Comparison of ENCODE assay signal across 2 cellular contexts in genomic region chr10:132510174-132510611, GRCh38.
TF ChIP-seq lines count a peak whose summit lies in the region.

No MANE protein-coding gene starts in this region.

TF ChIP-seq in SK-N-SH, 30 proteins besides CTCF, POLR2A, EP300 and RAD21:
- TF ChIP-seq MEF2A (IDR thresholded peaks at IDR 0.05; ENCODE audit: borderline replicate concordance, low read depth): no peak
- no peak for TF ChIP-seq MXI1 (IDR thresholded peaks at IDR 0.05; ENCODE audit: low read depth, low read length)
- no peak for TF ChIP-seq USF2 (IDR thresholded peaks at IDR 0.05; ENCODE audit: borderline replicate concordance, low read depth, low read length)
- no peak for TF ChIP-seq POLR2AphosphoS5 (IDR thresholded peaks at IDR 0.05; ENCODE audit: low read depth, low read length)

TF ChIP-seq in SK-N-SH treated with all-trans-retinoic acid at 6 μM for 48 hours, 23 proteins besides CTCF, POLR2A, EP300 and RAD21:
- TF ChIP-seq TSHZ2 (CRISPR knock-in tag; IDR thresholded peaks at IDR 0.05) (no peak), CSRNP3 (CRISPR knock-in tag; IDR thresholded peaks at IDR 0.05) (no peak), POU6F1 (CRISPR knock-in tag; IDR thresholded peaks at IDR 0.05; ENCODE audit: borderline replicate concordance, low read depth) (no peak), PATZ1 (CRISPR knock-in tag; IDR thresholded peaks at IDR 0.05; ENCODE audit: borderline replicate concordance) (no peak), ESRRG (CRISPR knock-in tag; IDR thresholded peaks at IDR 0.05) (no peak), ARNTL (CRISPR knock-in tag; IDR thresholded peaks at IDR 0.05; ENCODE audit: borderline replicate concordance, low read depth) (no peak), CSDC2 (CRISPR knock-in tag; IDR thresholded peaks at IDR 0.05) (no peak), CREB5 (CRISPR knock-in tag; IDR thresholded peaks at IDR 0.05; ENCODE audit: low read depth) (no peak), RARB (CRISPR knock-in tag; IDR thresholded peaks at IDR 0.05) (no peak), GLIS3 (CRISPR knock-in tag; IDR thresholded peaks at IDR 0.05) (no peak), ZNF70 (CRISPR knock-in tag; IDR thresholded peaks at IDR 0.05) (no peak), OSR1 (CRISPR knock-in tag; IDR thresholded peaks at IDR 0.05) (no peak), TOX (CRISPR knock-in tag; IDR thresholded peaks at IDR 0.05; ENCODE audit: borderline replicate concordance) (no peak), BACH2 (CRISPR knock-in tag; IDR thresholded peaks at IDR 0.05; ENCODE audit: borderline replicate concordance) (no peak), ZFP30 (CRISPR knock-in tag; IDR thresholded peaks at IDR 0.05) (no peak), SNAI2 (CRISPR knock-in tag; IDR thresholded peaks at IDR 0.05) (no peak), ZNF565 (CRISPR knock-in tag; conservative IDR thresholded peaks at IDR 0.05; ENCODE audit: low read depth) (no peak), PPARA (CRISPR knock-in tag; IDR thresholded peaks at IDR 0.05; ENCODE audit: borderline replicate concordance) (no peak)
